8 cellular contexts compared by ENCODE assay signal in genomic region chr7:123720527-123720926, GRCh38. TPM values are rescaled to one million over a fixed set of nuclear protein-coding genes. Genes with fewer than 3 reads are reported as not detected.
DNase-seq lines count a peak whose midpoint lies in the region; ATAC-seq, FAIRE-seq and TF ChIP-seq lines count a peak whose summit lies in the region.
"Not testable (repeated sequence)": the region's sequence is repeated elsewhere in the genome, so short reads cannot be mapped to it uniquely, and the experiment has no call there.

No MANE protein-coding gene starts in this region.

- not testable (repeated sequence) for DNase-seq in A549 (ENCODE audit: low read depth in 1 of 2, low spot score in 1 of 2); Right ventricle myocardium superior; left lobe of liver (ENCODE audit: low spot score); right lobe of liver; psoas muscle
- DNase-seq in LHCN-M2 (ENCODE audit: low read depth), result peak; percentile 12
- DNase-seq in NCI-H526 (lab: John Stamatoyannopoulos, UW), result peak; percentile 48 to 71
- DNase-seq in body of pancreas, result peak; percentile 37 to 72 (median 54)

- TF ChIP-seq EP300 in A549 (IDR thresholded peaks at IDR 0.05), result not testable (repeated sequence)

- intact Hi-C loops in body of pancreas (cut with DNase I); Right ventricle myocardium superior (cut with DNase I); right lobe of liver (cut with DNase I); psoas muscle (cut with DNase I): not testable (repeated sequence)

- ATAC-seq in A549, body of pancreas: not testable (repeated sequence)
- ATAC-seq in Right ventricle myocardium superior (ENCODE audit: poor library complexity) (peak; percentile 69), left lobe of liver (peak; percentile 47), right lobe of liver (peak in 3 of 4 donors; percentile 29 to 46 (median 43)), psoas muscle (peak in 3 of 4 donors; percentile 40 to 71 (median 57))

- WGBS in A549 (ENCODE audit: missing lambda C conversion rate), result 76% methylated on average over 3 of the region's 3 CpGs
- 33 to 35% methylated on average over 3 of the region's 3 CpGs for WGBS in body of pancreas, 2 donors
- WGBS in right lobe of liver (ENCODE audit: insufficient coverage, low coverage, low lambda C conversion rate, missing lambda C conversion rate), result 39% methylated on average over 3 of the region's 3 CpGs
- 41 to 68% (median 54%) methylated on average over 3 of the region's 3 CpGs for whole genome bisulfite sequencing in psoas muscle, 3 donors

- not testable (repeated sequence) for TF ChIP-seq RAD21 in A549 (conservative IDR thresholded peaks at IDR 0.05 in 1 of 2, IDR thresholded peaks at IDR 0.05 in 1 of 2)

- TF ChIP-seq CTCF in A549 (IDR thresholded peaks at IDR 0.05); body of pancreas (IDR thresholded peaks at IDR 0.05); right lobe of liver (IDR thresholded peaks at IDR 0.05); psoas muscle (IDR thresholded peaks at IDR 0.05): not testable (repeated sequence)

- TF ChIP-seq POLR2A in A549 (IDR thresholded peaks at IDR 0.05; ENCODE audit: low read length); body of pancreas (IDR thresholded peaks at IDR 0.05); right lobe of liver (IDR thresholded peaks at IDR 0.05): not testable (repeated sequence)

- peak overlapping the region; percentile 27 for H3K4me2 ChIP-seq in A549

- POLR2A ChIA-PET in A549 (lab: Yijun Ruan, JAX), result not testable (repeated sequence)

- H3K4me3 ChIP-seq in A549, body of pancreas, right lobe of liver, psoas muscle: not testable (repeated sequence)

- not testable (repeated sequence) for H3K36me3 ChIP-seq in body of pancreas (replicated peaks in 1 of 2; ENCODE audit: insufficient read depth in 1 of 2, low read depth in 2 of 2); right lobe of liver; psoas muscle (ENCODE audit: insufficient read depth in 1 of 2, low read depth in 1 of 2)

- CTCF ChIA-PET in A549 (lab: Yijun Ruan, JAX), result not testable (repeated sequence)

- not testable (repeated sequence) for H3K9me3 ChIP-seq in A549, body of pancreas, right lobe of liver, psoas muscle

- H3K27ac ChIP-seq in A549, body of pancreas, right lobe of liver, psoas muscle: not testable (repeated sequence)

- peaks cover 66% of the 10 kb centered on the region for H3K4me1 ChIP-seq in A549
- H3K4me1 ChIP-seq in body of pancreas, result peaks cover 61% of the 10 kb centered on the region
- peaks cover 0 to 50% (median 25%) of the 10 kb centered on the region in 4 donors for H3K4me1 ChIP-seq in right lobe of liver
- H3K4me1 ChIP-seq in psoas muscle, result peaks cover 60% of the 10 kb centered on the region

- not testable (repeated sequence) for FAIRE-seq in A549 (lab: Jason Lieb, UNC)

- not testable (repeated sequence) for H3K27me3 ChIP-seq in body of pancreas; right lobe of liver; psoas muscle (ENCODE audit: insufficient read depth in 3 of 3, low read length in 2 of 3)

RNA-seq across cellular contexts. Expression of gene WASL, which starts 28.3 kb away (rescaled TPM):
- polyA plus RNA-seq in A549 (2011; rRNA removed) (18.5 and 21.2 TPM in 2 replicates), A549 (2017; fragmentation: RNase III; extraction: RNeasy Plus Mini Kit Qiagen cat#74134 plus additional on column Dnase treatment) (18.6 to 21.0 TPM (median 20.2 TPM) in 3 replicates), psoas muscle (10 to 100 TPM; 17.6 to 33.9 (median 18.4) TPM)
- 7.1 and 9.5 TPM in 2 replicates for polyA plus RNA-seq in A549 (2012; cell fraction: cytosol; rRNA removed)
- 5.2 and 5.6 TPM in 2 replicates for polyA plus RNA-seq in A549 (2012; cell fraction: nucleus; rRNA removed)
- polyA minus RNA-seq in A549 (2011; rRNA and poly(A)+ RNA removed), result 6.2 and 7.5 TPM in 2 replicates
- total RNA-seq in LHCN-M2 (2014; rRNA removed) (22.5 and 26.9 TPM in 2 replicates), body of pancreas (10 to 100 TPM; 12.9 to 20.5 TPM), Right ventricle myocardium superior (25.7 TPM), left lobe of liver (19.6 TPM), right lobe of liver (10 to 100 TPM; 20.6 to 26.7 (median 24.8) TPM), psoas muscle (10 to 100 TPM; 28.9 to 37.8 (median 33.8) TPM)
- polyA plus RNA-seq in LHCN-M2 (2012), result 13.4 TPM
